1 cellular context compared by ENCODE assay signal in the genomic region with DNA sequence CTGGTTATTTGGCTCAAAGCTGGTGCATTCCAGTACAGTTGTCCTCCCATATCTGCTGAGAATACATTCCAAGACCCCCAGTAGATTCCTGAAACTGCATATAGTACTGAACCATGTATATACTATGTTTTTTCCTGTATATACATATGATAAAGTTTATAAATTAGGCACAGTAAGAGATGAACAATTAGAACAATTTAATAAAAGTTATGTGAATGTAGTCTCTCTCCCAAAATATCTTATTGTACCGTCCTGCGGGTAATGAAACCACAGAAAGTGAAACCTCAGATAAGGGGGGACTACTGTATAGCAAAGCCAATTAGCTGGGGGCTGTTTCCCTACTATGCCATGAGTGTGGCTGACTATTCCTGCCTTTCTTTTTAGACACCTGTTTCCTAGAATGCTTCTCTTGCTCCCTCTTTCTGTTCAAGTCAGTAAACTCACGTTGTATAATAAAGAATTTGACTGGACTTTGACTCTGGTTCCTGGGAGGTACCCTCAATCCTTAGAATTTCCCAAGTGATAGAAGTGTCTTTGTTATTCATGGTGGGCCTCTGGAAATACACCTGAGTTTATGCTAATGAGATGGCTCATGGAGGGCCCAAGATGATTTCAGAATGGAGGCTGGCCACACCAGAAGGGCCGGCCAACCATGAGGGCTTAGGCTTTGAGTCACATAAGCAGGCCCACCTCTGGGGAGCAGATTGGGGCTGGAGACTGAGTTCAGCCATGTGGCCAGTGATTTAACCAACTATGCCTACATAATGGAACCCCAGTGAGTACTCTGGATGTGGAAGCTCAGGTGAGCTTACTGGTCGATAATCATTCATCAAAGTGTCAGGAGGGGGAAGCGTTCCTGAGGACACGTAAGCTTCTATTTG.
A peak's percentile ranks its signal among the peaks of the same experiment; 100 is the strongest.
TF ChIP-seq lines count a peak whose summit lies in the region.

No MANE protein-coding gene starts in this region.

TF ChIP-seq in GM12878, 131 proteins besides CTCF, POLR2A, EP300 and RAD21 (continued from another document and continues in another):
- TF ChIP-seq, protein P1, sequence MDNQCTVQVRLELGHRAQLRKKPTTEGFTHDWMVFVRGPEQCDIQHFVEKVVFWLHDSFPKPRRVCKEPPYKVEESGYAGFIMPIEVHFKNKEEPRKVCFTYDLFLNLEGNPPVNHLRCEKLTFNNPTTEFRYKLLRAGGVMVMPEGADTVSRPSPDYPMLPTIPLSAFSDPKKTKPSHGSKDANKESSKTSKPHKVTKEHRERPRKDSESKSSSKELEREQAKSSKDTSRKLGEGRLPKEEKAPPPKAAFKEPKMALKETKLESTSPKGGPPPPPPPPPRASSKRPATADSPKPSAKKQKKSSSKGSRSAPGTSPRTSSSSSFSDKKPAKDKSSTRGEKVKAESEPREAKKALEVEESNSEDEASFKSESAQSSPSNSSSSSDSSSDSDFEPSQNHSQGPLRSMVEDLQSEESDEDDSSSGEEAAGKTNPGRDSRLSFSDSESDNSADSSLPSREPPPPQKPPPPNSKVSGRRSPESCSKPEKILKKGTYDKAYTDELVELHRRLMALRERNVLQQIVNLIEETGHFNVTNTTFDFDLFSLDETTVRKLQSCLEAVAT (IDR thresholded peaks at IDR 0.05), result 0 out of 2 replicates have a peak, but pooled peaks have one; percentile 6
- TF ChIP-seq CHD4 (IDR thresholded peaks at IDR 0.05) (no peak), TAF1 (IDR thresholded peaks at IDR 0.05; ENCODE audit: borderline replicate concordance, low read depth, low read length) (no peak; the same call in 1 of the 2 replicates), WRNIP1 (IDR thresholded peaks at IDR 0.05; ENCODE audit: borderline replicate concordance, low read depth, low read length) (no peak), HCFC1 (IDR thresholded peaks at IDR 0.05; ENCODE audit: low read length) (no peak), ZNF622 (IDR thresholded peaks at IDR 0.05) (no peak), MYB (IDR thresholded peaks at IDR 0.05; ENCODE audit: borderline replicate concordance, low read depth, low read length) (no peak), HDAC6 (IDR thresholded peaks at IDR 0.05; ENCODE audit: unreplicated experiment) (no peak), BACH1 (IDR thresholded peaks at IDR 0.05; ENCODE audit: borderline replicate concordance) (no peak), CHD1 (IDR thresholded peaks at IDR 0.05; ENCODE audit: low read depth, low read length) (no peak), BMI1 (IDR thresholded peaks at IDR 0.05; ENCODE audit: borderline replicate concordance) (no peak), ZBED1 (IDR thresholded peaks at IDR 0.05; ENCODE audit: borderline replicate concordance) (0 out of 2 replicates have a peak, but pooled peaks have one; percentile 16), RUNX3 (IDR thresholded peaks at IDR 0.05; ENCODE audit: low read length) (peak; percentile 75; the same call in 1 of the 2 replicates), TCF7 (IDR thresholded peaks at IDR 0.05; ENCODE audit: borderline replicate concordance) (no peak), NRF1 (conservative IDR thresholded peaks at IDR 0.05; ENCODE audit: low read depth, low read length) (no peak), SMARCA5 (IDR thresholded peaks at IDR 0.05) (peak; percentile 7; the same call in 1 of the 2 replicates), MEF2B (IDR thresholded peaks at IDR 0.05; ENCODE audit: partially characterized antibody, poor library complexity, severe bottlenecking) (no peak), ZNF384 (IDR thresholded peaks at IDR 0.05; ENCODE audit: borderline replicate concordance, low read depth, low read length) (no peak), TCF12 (IDR thresholded peaks at IDR 0.05; ENCODE audit: low read depth, low read length) (no peak), ATF7 (IDR thresholded peaks at IDR 0.05; ENCODE audit: low read depth) (no peak)
- TF ChIP-seq, protein P2, sequence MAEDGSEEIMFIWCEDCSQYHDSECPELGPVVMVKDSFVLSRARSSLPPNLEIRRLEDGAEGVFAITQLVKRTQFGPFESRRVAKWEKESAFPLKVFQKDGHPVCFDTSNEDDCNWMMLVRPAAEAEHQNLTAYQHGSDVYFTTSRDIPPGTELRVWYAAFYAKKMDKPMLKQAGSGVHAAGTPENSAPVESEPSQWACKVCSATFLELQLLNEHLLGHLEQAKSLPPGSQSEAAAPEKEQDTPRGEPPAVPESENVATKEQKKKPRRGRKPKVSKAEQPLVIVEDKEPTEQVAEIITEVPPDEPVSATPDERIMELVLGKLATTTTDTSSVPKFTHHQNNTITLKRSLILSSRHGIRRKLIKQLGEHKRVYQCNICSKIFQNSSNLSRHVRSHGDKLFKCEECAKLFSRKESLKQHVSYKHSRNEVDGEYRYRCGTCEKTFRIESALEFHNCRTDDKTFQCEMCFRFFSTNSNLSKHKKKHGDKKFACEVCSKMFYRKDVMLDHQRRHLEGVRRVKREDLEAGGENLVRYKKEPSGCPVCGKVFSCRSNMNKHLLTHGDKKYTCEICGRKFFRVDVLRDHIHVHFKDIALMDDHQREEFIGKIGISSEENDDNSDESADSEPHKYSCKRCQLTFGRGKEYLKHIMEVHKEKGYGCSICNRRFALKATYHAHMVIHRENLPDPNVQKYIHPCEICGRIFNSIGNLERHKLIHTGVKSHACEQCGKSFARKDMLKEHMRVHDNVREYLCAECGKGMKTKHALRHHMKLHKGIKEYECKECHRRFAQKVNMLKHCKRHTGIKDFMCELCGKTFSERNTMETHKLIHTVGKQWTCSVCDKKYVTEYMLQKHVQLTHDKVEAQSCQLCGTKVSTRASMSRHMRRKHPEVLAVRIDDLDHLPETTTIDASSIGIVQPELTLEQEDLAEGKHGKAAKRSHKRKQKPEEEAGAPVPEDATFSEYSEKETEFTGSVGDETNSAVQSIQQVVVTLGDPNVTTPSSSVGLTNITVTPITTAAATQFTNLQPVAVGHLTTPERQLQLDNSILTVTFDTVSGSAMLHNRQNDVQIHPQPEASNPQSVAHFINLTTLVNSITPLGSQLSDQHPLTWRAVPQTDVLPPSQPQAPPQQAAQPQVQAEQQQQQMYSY (CRISPR knock-in tag; IDR thresholded peaks at IDR 0.05), result no peak
- TF ChIP-seq, protein P3, sequence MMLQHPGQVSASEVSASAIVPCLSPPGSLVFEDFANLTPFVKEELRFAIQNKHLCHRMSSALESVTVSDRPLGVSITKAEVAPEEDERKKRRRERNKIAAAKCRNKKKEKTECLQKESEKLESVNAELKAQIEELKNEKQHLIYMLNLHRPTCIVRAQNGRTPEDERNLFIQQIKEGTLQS (IDR thresholded peaks at IDR 0.05; ENCODE audit: borderline replicate concordance, extremely low read depth, low read depth, low read length), result no peak
- TF ChIP-seq, protein P4, sequence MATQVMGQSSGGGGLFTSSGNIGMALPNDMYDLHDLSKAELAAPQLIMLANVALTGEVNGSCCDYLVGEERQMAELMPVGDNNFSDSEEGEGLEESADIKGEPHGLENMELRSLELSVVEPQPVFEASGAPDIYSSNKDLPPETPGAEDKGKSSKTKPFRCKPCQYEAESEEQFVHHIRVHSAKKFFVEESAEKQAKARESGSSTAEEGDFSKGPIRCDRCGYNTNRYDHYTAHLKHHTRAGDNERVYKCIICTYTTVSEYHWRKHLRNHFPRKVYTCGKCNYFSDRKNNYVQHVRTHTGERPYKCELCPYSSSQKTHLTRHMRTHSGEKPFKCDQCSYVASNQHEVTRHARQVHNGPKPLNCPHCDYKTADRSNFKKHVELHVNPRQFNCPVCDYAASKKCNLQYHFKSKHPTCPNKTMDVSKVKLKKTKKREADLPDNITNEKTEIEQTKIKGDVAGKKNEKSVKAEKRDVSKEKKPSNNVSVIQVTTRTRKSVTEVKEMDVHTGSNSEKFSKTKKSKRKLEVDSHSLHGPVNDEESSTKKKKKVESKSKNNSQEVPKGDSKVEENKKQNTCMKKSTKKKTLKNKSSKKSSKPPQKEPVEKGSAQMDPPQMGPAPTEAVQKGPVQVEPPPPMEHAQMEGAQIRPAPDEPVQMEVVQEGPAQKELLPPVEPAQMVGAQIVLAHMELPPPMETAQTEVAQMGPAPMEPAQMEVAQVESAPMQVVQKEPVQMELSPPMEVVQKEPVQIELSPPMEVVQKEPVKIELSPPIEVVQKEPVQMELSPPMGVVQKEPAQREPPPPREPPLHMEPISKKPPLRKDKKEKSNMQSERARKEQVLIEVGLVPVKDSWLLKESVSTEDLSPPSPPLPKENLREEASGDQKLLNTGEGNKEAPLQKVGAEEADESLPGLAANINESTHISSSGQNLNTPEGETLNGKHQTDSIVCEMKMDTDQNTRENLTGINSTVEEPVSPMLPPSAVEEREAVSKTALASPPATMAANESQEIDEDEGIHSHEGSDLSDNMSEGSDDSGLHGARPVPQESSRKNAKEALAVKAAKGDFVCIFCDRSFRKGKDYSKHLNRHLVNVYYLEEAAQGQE (IDR thresholded peaks at IDR 0.05; ENCODE audit: low read depth, low read length), result no peak
- TF ChIP-seq, protein P5, sequence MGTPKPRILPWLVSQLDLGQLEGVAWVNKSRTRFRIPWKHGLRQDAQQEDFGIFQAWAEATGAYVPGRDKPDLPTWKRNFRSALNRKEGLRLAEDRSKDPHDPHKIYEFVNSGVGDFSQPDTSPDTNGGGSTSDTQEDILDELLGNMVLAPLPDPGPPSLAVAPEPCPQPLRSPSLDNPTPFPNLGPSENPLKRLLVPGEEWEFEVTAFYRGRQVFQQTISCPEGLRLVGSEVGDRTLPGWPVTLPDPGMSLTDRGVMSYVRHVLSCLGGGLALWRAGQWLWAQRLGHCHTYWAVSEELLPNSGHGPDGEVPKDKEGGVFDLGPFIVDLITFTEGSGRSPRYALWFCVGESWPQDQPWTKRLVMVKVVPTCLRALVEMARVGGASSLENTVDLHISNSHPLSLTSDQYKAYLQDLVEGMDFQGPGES (IDR thresholded peaks at IDR 0.05), result no peak
- TF ChIP-seq, protein P6, sequence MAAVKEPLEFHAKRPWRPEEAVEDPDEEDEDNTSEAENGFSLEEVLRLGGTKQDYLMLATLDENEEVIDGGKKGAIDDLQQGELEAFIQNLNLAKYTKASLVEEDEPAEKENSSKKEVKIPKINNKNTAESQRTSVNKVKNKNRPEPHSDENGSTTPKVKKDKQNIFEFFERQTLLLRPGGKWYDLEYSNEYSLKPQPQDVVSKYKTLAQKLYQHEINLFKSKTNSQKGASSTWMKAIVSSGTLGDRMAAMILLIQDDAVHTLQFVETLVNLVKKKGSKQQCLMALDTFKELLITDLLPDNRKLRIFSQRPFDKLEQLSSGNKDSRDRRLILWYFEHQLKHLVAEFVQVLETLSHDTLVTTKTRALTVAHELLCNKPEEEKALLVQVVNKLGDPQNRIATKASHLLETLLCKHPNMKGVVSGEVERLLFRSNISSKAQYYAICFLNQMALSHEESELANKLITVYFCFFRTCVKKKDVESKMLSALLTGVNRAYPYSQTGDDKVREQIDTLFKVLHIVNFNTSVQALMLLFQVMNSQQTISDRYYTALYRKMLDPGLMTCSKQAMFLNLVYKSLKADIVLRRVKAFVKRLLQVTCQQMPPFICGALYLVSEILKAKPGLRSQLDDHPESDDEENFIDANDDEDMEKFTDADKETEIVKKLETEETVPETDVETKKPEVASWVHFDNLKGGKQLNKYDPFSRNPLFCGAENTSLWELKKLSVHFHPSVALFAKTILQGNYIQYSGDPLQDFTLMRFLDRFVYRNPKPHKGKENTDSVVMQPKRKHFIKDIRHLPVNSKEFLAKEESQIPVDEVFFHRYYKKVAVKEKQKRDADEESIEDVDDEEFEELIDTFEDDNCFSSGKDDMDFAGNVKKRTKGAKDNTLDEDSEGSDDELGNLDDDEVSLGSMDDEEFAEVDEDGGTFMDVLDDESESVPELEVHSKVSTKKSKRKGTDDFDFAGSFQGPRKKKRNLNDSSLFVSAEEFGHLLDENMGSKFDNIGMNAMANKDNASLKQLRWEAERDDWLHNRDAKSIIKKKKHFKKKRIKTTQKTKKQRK (IDR thresholded peaks at IDR 0.05; ENCODE audit: low read depth, low read length), result no peak
- TF ChIP-seq, protein P7, sequence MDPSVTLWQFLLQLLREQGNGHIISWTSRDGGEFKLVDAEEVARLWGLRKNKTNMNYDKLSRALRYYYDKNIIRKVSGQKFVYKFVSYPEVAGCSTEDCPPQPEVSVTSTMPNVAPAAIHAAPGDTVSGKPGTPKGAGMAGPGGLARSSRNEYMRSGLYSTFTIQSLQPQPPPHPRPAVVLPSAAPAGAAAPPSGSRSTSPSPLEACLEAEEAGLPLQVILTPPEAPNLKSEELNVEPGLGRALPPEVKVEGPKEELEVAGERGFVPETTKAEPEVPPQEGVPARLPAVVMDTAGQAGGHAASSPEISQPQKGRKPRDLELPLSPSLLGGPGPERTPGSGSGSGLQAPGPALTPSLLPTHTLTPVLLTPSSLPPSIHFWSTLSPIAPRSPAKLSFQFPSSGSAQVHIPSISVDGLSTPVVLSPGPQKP (IDR thresholded peaks at IDR 0.05; ENCODE audit: low read depth, low read length), result no peak
- TF ChIP-seq, protein P8, sequence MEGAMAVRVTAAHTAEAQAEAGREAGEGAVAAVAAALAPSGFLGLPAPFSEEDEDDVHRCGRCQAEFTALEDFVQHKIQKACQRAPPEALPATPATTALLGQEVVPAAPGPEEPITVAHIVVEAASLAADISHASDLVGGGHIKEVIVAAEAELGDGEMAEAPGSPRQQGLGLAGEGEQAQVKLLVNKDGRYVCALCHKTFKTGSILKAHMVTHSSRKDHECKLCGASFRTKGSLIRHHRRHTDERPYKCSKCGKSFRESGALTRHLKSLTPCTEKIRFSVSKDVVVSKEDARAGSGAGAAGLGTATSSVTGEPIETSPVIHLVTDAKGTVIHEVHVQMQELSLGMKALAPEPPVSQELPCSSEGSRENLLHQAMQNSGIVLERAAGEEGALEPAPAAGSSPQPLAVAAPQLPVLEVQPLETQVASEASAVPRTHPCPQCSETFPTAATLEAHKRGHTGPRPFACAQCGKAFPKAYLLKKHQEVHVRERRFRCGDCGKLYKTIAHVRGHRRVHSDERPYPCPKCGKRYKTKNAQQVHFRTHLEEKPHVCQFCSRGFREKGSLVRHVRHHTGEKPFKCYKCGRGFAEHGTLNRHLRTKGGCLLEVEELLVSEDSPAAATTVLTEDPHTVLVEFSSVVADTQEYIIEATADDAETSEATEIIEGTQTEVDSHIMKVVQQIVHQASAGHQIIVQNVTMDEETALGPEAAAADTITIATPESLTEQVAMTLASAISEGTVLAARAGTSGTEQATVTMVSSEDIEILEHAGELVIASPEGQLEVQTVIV (IDR thresholded peaks at IDR 0.05; ENCODE audit: borderline replicate concordance, partially characterized antibody), result no peak
- TF ChIP-seq, protein P9, sequence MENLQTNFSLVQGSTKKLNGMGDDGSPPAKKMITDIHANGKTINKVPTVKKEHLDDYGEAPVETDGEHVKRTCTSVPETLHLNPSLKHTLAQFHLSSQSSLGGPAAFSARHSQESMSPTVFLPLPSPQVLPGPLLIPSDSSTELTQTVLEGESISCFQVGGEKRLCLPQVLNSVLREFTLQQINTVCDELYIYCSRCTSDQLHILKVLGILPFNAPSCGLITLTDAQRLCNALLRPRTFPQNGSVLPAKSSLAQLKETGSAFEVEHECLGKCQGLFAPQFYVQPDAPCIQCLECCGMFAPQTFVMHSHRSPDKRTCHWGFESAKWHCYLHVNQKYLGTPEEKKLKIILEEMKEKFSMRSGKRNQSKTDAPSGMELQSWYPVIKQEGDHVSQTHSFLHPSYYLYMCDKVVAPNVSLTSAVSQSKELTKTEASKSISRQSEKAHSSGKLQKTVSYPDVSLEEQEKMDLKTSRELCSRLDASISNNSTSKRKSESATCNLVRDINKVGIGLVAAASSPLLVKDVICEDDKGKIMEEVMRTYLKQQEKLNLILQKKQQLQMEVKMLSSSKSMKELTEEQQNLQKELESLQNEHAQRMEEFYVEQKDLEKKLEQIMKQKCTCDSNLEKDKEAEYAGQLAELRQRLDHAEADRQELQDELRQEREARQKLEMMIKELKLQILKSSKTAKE (IDR thresholded peaks at IDR 0.05; ENCODE audit: low read depth, poor library complexity, severe bottlenecking), result no peak
